1 cellular context compared by ENCODE assay signal in genomic region chr5:93899026-93899600, GRCh38.
A peak's percentile ranks its signal among the peaks of the same experiment; 100 is the strongest.
TF ChIP-seq lines count a peak whose summit lies in the region.

No MANE protein-coding gene starts in this region.

TF ChIP-seq in SK-N-SH, 30 proteins besides CTCF, POLR2A, EP300 and RAD21 (continued from another document):
- TF ChIP-seq REST (IDR thresholded peaks at IDR 0.05; ENCODE audit: low read depth, low read length) (no peak), JUND (IDR thresholded peaks at IDR 0.05) (no peak), SMC3 (IDR thresholded peaks at IDR 0.05; ENCODE audit: low read depth, low read length) (0 out of 2 replicates have a peak, but pooled peaks have one; percentile 6), RFX5 (IDR thresholded peaks at IDR 0.05; ENCODE audit: low read length) (no peak), GATA2 (CRISPR knock-in tag; IDR thresholded peaks at IDR 0.05) (no peak), USF1 (IDR thresholded peaks at IDR 0.05; ENCODE audit: borderline replicate concordance, low read depth) (no peak), TCF12 (IDR thresholded peaks at IDR 0.05) (peak; percentile 52)
